ENCODE assay signal across 8 cellular contexts in the genomic region with DNA sequence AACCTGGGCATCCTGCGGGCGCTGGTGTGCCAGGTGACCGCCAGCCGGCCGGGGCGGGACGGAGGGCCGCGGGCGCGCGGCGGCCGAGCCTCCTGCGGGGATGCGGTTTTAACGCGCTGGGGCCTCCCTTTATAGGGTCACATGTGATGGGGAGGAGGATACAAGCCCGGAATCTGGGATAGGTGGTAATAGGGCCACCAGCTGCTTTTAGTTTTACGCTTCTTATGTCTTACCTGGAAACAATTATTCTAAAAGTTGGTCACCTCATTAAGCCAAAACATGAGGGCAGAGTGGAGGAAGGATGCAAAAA. TPM values are rescaled to one million over a fixed set of nuclear protein-coding genes. Genes with fewer than 3 reads are reported as not detected.
DNase-seq lines count a peak whose midpoint lies in the region; ATAC-seq and TF ChIP-seq lines count a peak whose summit lies in the region.

No MANE protein-coding gene starts in this region.

- H3K27me3 Mint-ChIP-seq in activated CD4-positive, alpha-beta T cell treated with anti-CD3 and anti-CD28 coated beads for 36 hours = no peaks in the 10 kb centered on the region

- no peak for DNase-seq in activated CD4-positive, alpha-beta T cell treated with anti-CD3 and anti-CD28 coated beads for 36 hours
- no peak for DNase-seq in activated CD4-positive, alpha-beta T cell treated with anti-CD3 and anti-CD28 coated beads, Interleukin-2, amount 50 U/mL, for 4 hours
- DNase-seq in WERI-Rb-1 = no peak
- DNase-seq in foreskin fibroblast = no peak
- no peak for DNase-seq in sciatic nerve (ENCODE audit: low spot score)
- DNase-seq in stimulated activated CD4-positive, alpha-beta T cell treated with anti-CD3 and anti-CD28 coated beads, Interleukin-4, amount 100 ng/mL, for 24 hours = no peak
- no peak for DNase-seq in EL
- no peak for DNase-seq in NCI-H774 (lab: John Stamatoyannopoulos, UW)

- peaks cover 50% of the 10 kb centered on the region for H3K4me1 Mint-ChIP-seq in activated CD4-positive, alpha-beta T cell treated with anti-CD3 and anti-CD28 coated beads for 36 hours

- peak overlapping the region; percentile 81 for H3K4me3 ChIP-seq in WERI-Rb-1 (ENCODE audit: low read depth, low read length)
- peak overlapping the region; percentile 66 to 92 for H3K4me3 ChIP-seq in foreskin fibroblast (ENCODE audit: low read depth in 1 of 2, low read length in 2 of 2)

- CTCF ChIA-PET in activated CD4-positive, alpha-beta T cell treated with anti-CD3 and anti-CD28 coated beads for 36 hours (lab: Charles Lee) = interaction anchor here (0.7 to 2.5 kb wide), 4 partner anchors 11 to 693 kb away, joined by 3 to 16 read pairs (median 5); partner anchors contain the start of gene GORASP2

- peaks cover 5% of the 10 kb centered on the region for H3K9me3 ChIP-seq in WERI-Rb-1 (ENCODE audit: severe bottlenecking)

- intact Hi-C loops in activated CD4-positive, alpha-beta T cell treated with anti-CD3 and anti-CD28 coated beads for 36 hours (cut with DNase I, micrococcal nuclease) = loop anchor here (1.0 to 10.0 kb wide), 12 partner anchors 18 to 1122 kb away; partner anchors contain the start of genes GORASP2 (in 2 of the 2), HAT1 (in 1 of the 2), PDK1 (in 1 of the 2) and TLK1 (in 1 of the 2)
- intact Hi-C loops in sciatic nerve (cut with DNase I) = loop anchor here (5.0 kb wide), 1 partner anchor 88 kb away; the partner anchor contains the start of gene CYBRD1

- H3K27ac ChIP-seq in WERI-Rb-1 = peak overlapping the region; percentile 88

- TF ChIP-seq CTCF in WERI-Rb-1 (IDR thresholded peaks at IDR 0.05; ENCODE audit: low read depth, low read length) (no peak), foreskin fibroblast (IDR thresholded peaks at IDR 0.05; ENCODE audit: low read depth, low read length) (no peak)

- H3K27me3 ChIP-seq in WERI-Rb-1 (ENCODE audit: insufficient read depth, low read depth, severe bottlenecking) = no peaks in the 10 kb centered on the region

- POLR2A ChIA-PET in activated CD4-positive, alpha-beta T cell treated with anti-CD3 and anti-CD28 coated beads for 36 hours (lab: Charles Lee) = interaction anchor here (0.6 kb wide), 2 partner anchors 346 to 1955 kb away, joined by 3 read pairs; no protein-coding TSS in a partner anchor

- peaks cover 61% of the 10 kb centered on the region for H3K36me3 Mint-ChIP-seq in activated CD4-positive, alpha-beta T cell treated with anti-CD3 and anti-CD28 coated beads for 36 hours (ENCODE audit: low read depth)

- peaks cover 34% of the 10 kb centered on the region for H3K36me3 ChIP-seq in WERI-Rb-1

- H3K9me3 Mint-ChIP-seq in activated CD4-positive, alpha-beta T cell treated with anti-CD3 and anti-CD28 coated beads for 36 hours (ENCODE audit: low read depth) = peaks cover 2% of the 10 kb centered on the region

- no peak for ATAC-seq in activated CD4-positive, alpha-beta T cell treated with anti-CD3 and anti-CD28 coated beads for 36 hours
- peak; percentile 24 for ATAC-seq in sciatic nerve

- H3K27ac Mint-ChIP-seq in activated CD4-positive, alpha-beta T cell treated with anti-CD3 and anti-CD28 coated beads for 36 hours = peak overlapping the region; percentile 92

- H3K4me3 Mint-ChIP-seq in activated CD4-positive, alpha-beta T cell treated with anti-CD3 and anti-CD28 coated beads for 36 hours = peak overlapping the region; percentile 93

RNA-seq across cellular contexts. Expression of gene DCAF17, which starts 0.6 kb away (rescaled TPM):
- total RNA-seq in activated CD4-positive, alpha-beta T cell treated with anti-CD3 and anti-CD28 coated beads for 36 hours = 10 to 100 TPM; 18.3 TPM
- 24.0 TPM for total RNA-seq in sciatic nerve

RNA-seq across cellular contexts. Expression of gene METTL8, which starts 0.8 kb away (rescaled TPM):
- 10 to 100 TPM; 39.5 to 47.9 TPM for total RNA-seq in activated CD4-positive, alpha-beta T cell treated with anti-CD3 and anti-CD28 coated beads for 36 hours
- 23.8 TPM for total RNA-seq in sciatic nerve
